ENCODE assay signal across 9 cellular contexts in the genomic region with DNA sequence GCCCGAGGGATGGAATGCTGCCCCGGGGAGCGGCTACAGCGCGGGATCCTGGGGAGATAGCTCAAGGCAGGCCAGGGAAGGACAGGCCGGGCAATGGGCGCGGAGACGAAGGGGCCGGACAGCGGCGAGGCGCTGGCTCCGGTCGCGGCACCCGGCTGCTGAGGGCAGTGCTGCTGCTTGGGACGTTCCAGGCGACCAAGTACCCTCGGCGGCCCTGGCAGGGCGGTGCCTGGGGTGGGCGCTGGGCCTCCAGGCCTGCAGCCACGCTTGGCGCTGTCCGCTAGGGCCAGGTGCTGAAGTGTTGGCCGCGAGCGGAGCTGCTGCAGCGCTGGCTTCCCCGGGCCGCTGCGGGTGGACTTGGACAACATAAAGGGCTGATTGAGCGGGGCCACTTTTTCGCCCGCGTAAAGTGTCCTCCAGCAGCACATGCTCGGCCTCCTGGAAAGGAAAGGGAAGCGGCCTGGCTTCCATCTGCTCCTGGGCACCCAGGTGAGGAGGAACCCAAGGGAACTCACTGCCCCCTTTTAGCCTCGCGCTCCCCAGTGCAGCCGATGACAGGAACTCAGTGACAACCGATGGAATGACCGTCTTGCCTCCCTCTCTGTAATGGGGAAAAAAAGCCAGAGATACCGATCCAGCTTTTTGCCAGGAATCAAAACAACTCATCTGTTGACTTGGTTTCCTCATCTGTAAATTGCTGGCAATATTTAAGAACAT. TPM values are rescaled to one million over a fixed set of nuclear protein-coding genes. Genes with fewer than 3 reads are reported as not detected.
DNase-seq lines count a peak whose midpoint lies in the region; ATAC-seq and TF ChIP-seq lines count a peak whose summit lies in the region.
"Had no signal": no experiment of that assay in that cellular context is flagged by ENCODE, and none has a peak within 500 bp of the region (broad histone marks: within the 10 kb centered on the region; RNA-seq: fewer than 3 reads in every experiment).

No MANE protein-coding gene starts in this region.

- peaks cover 0 to 7% of the 10 kb centered on the region in 2 donors for H3K27me3 ChIP-seq in body of pancreas

- H3K27ac ChIP-seq in body of pancreas = no peak overlapping the region

- peaks cover 5% of the 10 kb centered on the region for H3K4me1 ChIP-seq in body of pancreas

- peak in 2 of 7 experiments; percentile 15 to 45 for TF ChIP-seq CTCF in body of pancreas (IDR thresholded peaks at IDR 0.05)

- H3K9me3 ChIP-seq in body of pancreas = no peaks in the 10 kb centered on the region

- WGBS in body of pancreas, 2 donors = 9 to 10% methylated on average over 27 to 43 of the region's 45 CpGs

- intact Hi-C loops in body of pancreas (cut with DNase I) = no loop called here

- TF ChIP-seq POLR2A in body of pancreas (IDR thresholded peaks at IDR 0.05) = no peak

- no peak overlapping the region for H3K4me3 ChIP-seq in body of pancreas

- DNase-seq in ELR (ENCODE audit: low read depth) (peak; percentile 8), NAMALWA (ENCODE audit: low spot score) (peak; percentile 3), body of pancreas (peak; percentile 65 to 84 (median 72)), iris pigment epithelial cell (ENCODE audit: low read depth) (peak; percentile 68), NCI-H187 treated with DMSO at 0.1 percent for 48 hours (lab: John Stamatoyannopoulos, UW) (no peak), DMS114 treated with DMSO at 0.1 percent for 48 hours (lab: John Stamatoyannopoulos, UW; ENCODE audit: unreplicated experiment) (no peak), mesenteric fat pad (ENCODE audit: low spot score) (no peak)
- peak; percentile 18 to 48 for DNase-seq in stimulated activated CD4-positive, alpha-beta T cell treated with anti-CD3 and anti-CD28 coated beads, Interleukin-2, amount 100 ng/mL, for 24 hours

- H3K36me3 ChIP-seq in body of pancreas (replicated peaks in 1 of 2; ENCODE audit: insufficient read depth in 1 of 2, low read depth in 2 of 2) = no peaks in the 10 kb centered on the region

- peak; percentile 81 for ATAC-seq in body of pancreas

RNA-seq across cellular contexts. Expression of a gene that starts 23.7 kb away (rescaled TPM):
- total RNA-seq in body of pancreas (not detected), mesenteric fat pad (not detected)
- total RNA-seq: temporal lobe had no signal

RNA-seq across cellular contexts. Expression of a gene that starts 53.4 kb away (rescaled TPM):
- 10 to 100 TPM; 52.7 to 67.2 TPM for total RNA-seq in body of pancreas
- total RNA-seq in mesenteric fat pad = 15.8 TPM

Comparison
In these comparisons a context has a peak if more than half of its experiments do, and no peak if none do; other contexts are left out.
1. DNase-seq: peak in ELR (single experiment), NAMALWA (single experiment), body of pancreas (4 of 4), iris pigment epithelial cell (single experiment) and stimulated activated CD4-positive, alpha-beta T cell treated with anti-CD3 and anti-CD28 coated beads, Interleukin-2, amount 100 ng/mL, for 24 hours (2 of 2); none in NCI-H187 treated with DMSO at 0.1 percent for 48 hours (single experiment), DMS114 treated with DMSO at 0.1 percent for 48 hours (single experiment) and mesenteric fat pad (single experiment).